In the genomic region with DNA sequence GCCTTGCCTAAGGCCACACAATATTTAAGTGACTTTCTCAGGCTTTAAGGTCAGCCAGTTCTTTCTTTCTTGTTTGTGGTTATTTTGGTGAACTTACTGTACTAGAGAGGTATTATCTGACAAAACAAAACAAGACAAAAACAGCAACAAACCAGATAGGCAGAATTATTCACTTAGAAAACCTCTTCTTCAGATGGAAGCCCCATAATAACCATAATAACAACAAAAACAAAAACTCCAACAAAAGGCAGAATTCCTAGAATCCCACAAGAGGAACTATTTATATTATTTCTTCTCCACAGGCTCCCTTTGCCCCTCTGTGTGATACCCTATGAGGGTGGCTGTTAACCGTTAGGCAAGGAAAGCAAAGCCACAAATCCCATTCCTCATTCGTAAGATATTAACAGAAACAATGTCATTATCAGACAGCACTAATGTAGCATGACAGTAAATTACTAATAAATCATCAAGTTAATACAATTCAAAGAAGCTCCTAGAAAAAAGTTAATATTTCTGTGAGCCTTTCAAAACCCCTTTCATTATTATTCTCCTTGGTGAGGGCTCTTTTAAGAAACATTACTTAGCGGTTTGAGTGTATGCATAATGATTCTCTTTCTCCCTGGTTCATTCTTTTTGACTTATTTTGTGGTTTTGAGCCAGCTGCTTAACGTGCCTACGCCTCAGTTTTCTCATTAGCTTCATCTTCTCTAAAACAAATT, we compare ENCODE assay signal across 12 cellular contexts.
DNase-seq lines count a peak whose midpoint lies in the region; ATAC-seq lines count a peak whose summit lies in the region.
"Had no signal": no experiment of that assay in that cellular context is flagged by ENCODE, and none has a peak within 500 bp of the region (broad histone marks: within the 10 kb centered on the region; RNA-seq: fewer than 3 reads in every experiment).

No MANE protein-coding gene starts in this region.

- DNase-seq in fibroblast of peridontal ligament (ENCODE audit: extremely low read depth) (peak; percentile 53), NCI-H526 treated with DMSO at 0.1 percent for 48 hours (lab: John Stamatoyannopoulos, UW) (no peak), GOT3 (lab: John Stamatoyannopoulos, UW) (no peak), NCI-H1694 treated with DMSO at 0.1 percent for 48 hours (lab: John Stamatoyannopoulos, UW) (no peak)
- no peak for DNase-seq in activated effector memory CD4-positive, alpha-beta T cell treated with Interleukin-2 at 50 U/mL for 16 hours
- DNase-seq: activated naive CD4-positive, alpha-beta T cell; CD4-positive, alpha-beta memory T cell; NCI-H2171; stimulated activated naive CD8-positive, alpha-beta T cell treated with anti-CD3 and anti-CD28 coated beads, Interleukin-15, amount 100 ng/mL, for 72 hours had no signal

- ATAC-seq in GM18858 (IDR thresholded peaks at IDR 0.05; ENCODE audit: unreplicated experiment) (peak; percentile 80), GM21786 (IDR thresholded peaks at IDR 0.05; ENCODE audit: unreplicated experiment) (peak; percentile 84), HG03432 (IDR thresholded peaks at IDR 0.05; ENCODE audit: unreplicated experiment) (peak; percentile 91)
- ATAC-seq: stimulated activated naive CD8-positive, alpha-beta T cell treated with anti-CD3 and anti-CD28 coated beads, Interleukin-15, amount 100 ng/mL, for 72 hours had no signal
